ENCODE assay signal across 1 cellular context in genomic region chr6:125834347-125834746, GRCh38.
TF ChIP-seq lines count a peak whose summit lies in the region.

No MANE protein-coding gene starts in this region.

TF ChIP-seq in H1, 55 proteins besides CTCF, POLR2A, EP300 and RAD21 (continued from another document):
- TF ChIP-seq CHD7 (IDR thresholded peaks at IDR 0.05; ENCODE audit: insufficient replicate concordance, low read length) = no peak
- no peak for TF ChIP-seq FOSL1 (IDR thresholded peaks at IDR 0.05; ENCODE audit: insufficient read depth, low read depth, low read length)
- no peak for TF ChIP-seq ZNF274 (IDR thresholded peaks at IDR 0.05; ENCODE audit: borderline replicate concordance, extremely low read depth, low read length)
- no peak for TF ChIP-seq JUN (IDR thresholded peaks at IDR 0.05; ENCODE audit: low read depth, low read length)
- no peak for TF ChIP-seq RBBP5 (IDR thresholded peaks at IDR 0.05; ENCODE audit: borderline replicate concordance, low read depth, low read length)
- TF ChIP-seq TAF1 (IDR thresholded peaks at IDR 0.05; ENCODE audit: low read depth, low read length) = no peak
- no peak for TF ChIP-seq BCL11A (IDR thresholded peaks at IDR 0.05; ENCODE audit: low read depth in 2 of 2, low read length in 2 of 2)
- TF ChIP-seq SAP30 (IDR thresholded peaks at IDR 0.05; ENCODE audit: insufficient read depth, insufficient replicate concordance, low read length) = no peak
- TF ChIP-seq HDAC2 (IDR thresholded peaks at IDR 0.05; ENCODE audit: borderline replicate concordance in 1 of 2, low read depth in 2 of 2, low read length in 2 of 2) = no peak
- no peak for TF ChIP-seq KDM1A (IDR thresholded peaks at IDR 0.05; ENCODE audit: borderline replicate concordance, low read length)
- no peak for TF ChIP-seq NANOG (IDR thresholded peaks at IDR 0.05; ENCODE audit: insufficient read depth, low read depth, low read length, poor library complexity, severe bottlenecking)
- no peak for TF ChIP-seq SP1 (IDR thresholded peaks at IDR 0.05; ENCODE audit: low read depth, low read length)
- no peak for TF ChIP-seq RXRA (IDR thresholded peaks at IDR 0.05; ENCODE audit: insufficient read depth, low read depth, low read length)
TF ChIP-seq in H1: peak in this region for 0.
